22 cellular contexts compared by ENCODE assay signal in genomic region chr22:42261266-42261665, GRCh38. TPM values are rescaled to one million over a fixed set of nuclear protein-coding genes. Genes with fewer than 3 reads are reported as not detected.
DNase-seq lines count a peak whose midpoint lies in the region; ATAC-seq and TF ChIP-seq lines count a peak whose summit lies in the region.
"Had no signal": no experiment of that assay in that cellular context is flagged by ENCODE, and none has a peak within 500 bp of the region (broad histone marks: within the 10 kb centered on the region; RNA-seq: fewer than 3 reads in every experiment).

No MANE protein-coding gene starts in this region.

- CTCF ChIA-PET in AG04449 (lab: Yijun Ruan, JAX), result no interaction called here

- no peak overlapping the region for H3K9ac ChIP-seq in GM23248

- H3K79me2 ChIP-seq in GM23248 (ENCODE audit: insufficient read depth), result peaks cover 99% of the 10 kb centered on the region

- DNase-seq in AG04449 (ENCODE audit: low read depth, low spot score), result peak; percentile 16
- DNase-seq in GM23248, result peak; percentile 50
- peak; percentile 81 for DNase-seq in amniotic epithelial cell (ENCODE audit: low read depth)
- DNase-seq in fibroblast of the aortic adventitia (ENCODE audit: low read depth), result peak; percentile 71
- DNase-seq in occipital lobe (lab: John Stamatoyannopoulos, UW), result no peak
- DNase-seq in NK-92 treated with Interleukin-12 subunit alpha and Interleukin-12 subunit beta, amount 100 ng/mL, for 24 hours (lab: John Stamatoyannopoulos, UW), result no peak
- DNase-seq: activated CD8-positive, alpha-beta T cell treated with anti-CD3 and anti-CD28 coated beads for 36 hours; activated effector memory CD4-positive, alpha-beta T cell treated with anti-CD3 and anti-CD28 coated beads, Interleukin-2, amount 50 U/mL, for 16 hours; brain microvascular endothelial cell; effector memory CD4-positive, alpha-beta T cell; Karpas-422; NCI-H524; nucleus accumbens; Peyer's patch; stimulated activated CD4-positive, alpha-beta T cell treated with anti-CD3 and anti-CD28 coated beads, Interleukin-2, amount 100 ng/mL, for 48 hours; substantia nigra; upper lobe of left lung had no signal

- 94 to 100% methylated on average over 1 of the region's 1 CpG for WGBS in GM23248 (ENCODE audit: low coverage in 1 of 2, low lambda C conversion rate in 2 of 2, missing lambda C conversion rate in 2 of 2), 2 experiments

- no peaks in the 10 kb centered on the region for H3K27me3 ChIP-seq in GM23248 (replicated peaks; ENCODE audit: insufficient read depth)
- H3K27me3 ChIP-seq: brain microvascular endothelial cell, Peyer's patch, upper lobe of left lung had no signal

- H3K4me3 ChIP-seq in AG04449 (ENCODE audit: low read depth, low read length) (no peak overlapping the region), GM23248 (no peak overlapping the region), fibroblast of the aortic adventitia (ENCODE audit: low read depth, low read length) (no peak overlapping the region)
- H3K4me3 ChIP-seq: Peyer's patch, upper lobe of left lung had no signal

- in situ Hi-C loops in GM23248 (cut with MboI), result no loop called here

- ATAC-seq in GM18873 (IDR thresholded peaks at IDR 0.05; ENCODE audit: low FRiP score, unreplicated experiment) (no peak), GM21737 (IDR thresholded peaks at IDR 0.05; ENCODE audit: unreplicated experiment) (no peak)
- ATAC-seq: activated CD4-positive, CD25-positive, alpha-beta regulatory T cell treated with anti-CD3 and anti-CD28 coated beads, Interleukin-2, amount 50 U/mL, for 24 hours; activated CD8-positive, alpha-beta T cell treated with anti-CD3 and anti-CD28 coated beads for 36 hours; stimulated activated effector memory CD8-positive, alpha-beta T cell treated with anti-CD3 and anti-CD28 coated beads, Interleukin-12 subunit alpha, Interleukin-12 subunit beta, amount 100 ng/mL, for 72 hours had no signal

- no peak for TF ChIP-seq CTCF in AG04449 (IDR thresholded peaks at IDR 0.05; ENCODE audit: insufficient read depth, low read length, missing control alignments)
- no peak for TF ChIP-seq CTCF in fibroblast of the aortic adventitia (IDR thresholded peaks at IDR 0.05; ENCODE audit: insufficient read depth, low read length)

- H3K9me2 ChIP-seq in GM23248 (ENCODE audit: insufficient read depth), result 0 out of 2 replicates have a peak, but pooled peaks cover 3% of the 10 kb centered on the region

- H3K4me2 ChIP-seq in GM23248 (ENCODE audit: unreplicated experiment), result no peak overlapping the region

- H3F3A ChIP-seq in GM23248 (ENCODE audit: insufficient read depth), result peaks cover 8% of the 10 kb centered on the region; the same call in 1 of the 2 replicates

- H3K4me1 ChIP-seq in GM23248 (ENCODE audit: insufficient read depth), result peaks cover 25% of the 10 kb centered on the region
- H3K4me1 ChIP-seq: Peyer's patch had no signal

- POLR2A ChIA-PET in AG04449 (lab: Yijun Ruan, JAX), result no interaction called here

- no peaks in the 10 kb centered on the region for H3K36me3 ChIP-seq in GM23248 (ENCODE audit: low read depth)
- H3K36me3 ChIP-seq: brain microvascular endothelial cell, Peyer's patch, upper lobe of left lung had no signal

- H3K27ac ChIP-seq in GM23248, result peak overlapping the region; percentile 11
- H3K27ac ChIP-seq: brain microvascular endothelial cell, C4-2B, Peyer's patch, upper lobe of left lung had no signal

- H2AFZ ChIP-seq in GM23248, result no peak overlapping the region

- H4K20me1 ChIP-seq in GM23248 (ENCODE audit: insufficient read depth), result peaks cover 33% of the 10 kb centered on the region

- H3K9me3 ChIP-seq in GM23248 (ENCODE audit: low read depth), result no peaks in the 10 kb centered on the region
- H3K9me3 ChIP-seq: Peyer's patch, upper lobe of left lung had no signal

RNA-seq across cellular contexts. Expression of gene TCF20, which starts 9.2 kb away (rescaled TPM):
- 17.2 and 20.6 TPM in 2 replicates for total RNA-seq in GM23248 (2014; rRNA removed; shearing (Covaris generic))
- 0.56 and 0.64 TPM in 2 replicates for polyA plus RNA-seq in GM23248 (2016; fragmentation: Nextera tagmentation; extraction: Ambion mirVana)
- total RNA-seq in fibroblast of the aortic adventitia (ENCODE audit: low replicate concordance), result 15.1 and 27.4 TPM in 2 replicates
- 60.7 TPM for total RNA-seq in occipital lobe

Comparison
In these comparisons a context has a peak if more than half of its experiments do, and no peak if none do; other contexts are left out.
1. DNase-seq: peak in AG04449 (single experiment), GM23248 (single experiment), amniotic epithelial cell (single experiment) and fibroblast of the aortic adventitia (single experiment); none in occipital lobe (single experiment) and NK-92 treated with Interleukin-12 subunit alpha and Interleukin-12 subunit beta, amount 100 ng/mL, for 24 hours (single experiment).